ENCODE assay signal across 7 cellular contexts in genomic region chr4:142218726-142219125, GRCh38.
"Had no signal": no experiment of that assay in that cellular context is flagged by ENCODE, and none has a peak within 500 bp of the region (broad histone marks: within the 10 kb centered on the region; RNA-seq: fewer than 3 reads in every experiment).

No MANE protein-coding gene starts in this region.

- DNase-seq: GDM1, GF-D8 had no signal

- FAIRE-seq: GM12878, GM12891, GM12892, GM18507, GM19239 had no signal

- ATAC-seq: GM12878 had no signal

- H3K4me3 ChIP-seq: GM12878 had no signal
